In the genomic region with DNA sequence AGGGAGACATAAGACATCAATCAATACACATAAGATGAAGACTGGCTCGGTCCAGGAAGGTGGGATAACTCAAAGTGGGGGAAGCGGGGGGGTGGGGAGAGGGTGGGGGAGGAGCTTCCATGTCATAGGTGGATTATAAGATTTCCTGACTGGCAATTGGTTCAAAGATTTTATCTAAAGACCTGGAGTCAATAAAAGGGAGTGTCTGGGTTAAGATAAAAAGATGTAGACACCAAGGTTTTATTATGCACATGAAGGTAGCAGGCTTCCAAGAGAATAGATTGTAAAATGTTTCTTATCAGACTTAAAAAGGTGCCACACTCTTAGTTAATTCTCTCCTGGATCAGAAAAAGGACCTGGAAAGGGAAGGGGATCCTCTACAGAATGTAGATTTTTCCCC, we compare ENCODE assay signal across 40 cellular contexts.
"Had no signal": no experiment of that assay in that cellular context is flagged by ENCODE, and none has a peak within 500 bp of the region (broad histone marks: within the 10 kb centered on the region; RNA-seq: fewer than 3 reads in every experiment).

No MANE protein-coding gene starts in this region.

- H3K4me1 Mint-ChIP-seq: WTC11 had no signal

- H3K27ac ChIP-seq: adrenal gland, body of pancreas, brain microvascular endothelial cell, breast epithelium, WERI-Rb-1 had no signal

- ATAC-seq: activated CD4-positive, alpha-beta T cell treated with anti-CD3 and anti-CD28 coated beads for 36 hours; activated CD4-positive, CD25-positive, alpha-beta regulatory T cell treated with anti-CD3 and anti-CD28 coated beads, Interleukin-2, amount 50 U/mL, for 24 hours; activated CD8-positive, alpha-beta T cell treated with anti-CD3 and anti-CD28 coated beads, Interleukin-2, amount 10 ng/mL, durations not matched to agents 7 days and 5 days; activated naive CD4-positive, alpha-beta T cell treated with anti-CD3 and anti-CD28 coated beads, Interleukin-2, amount 50 U/mL, for 72 hours; activated T-cell treated with anti-CD3 and anti-CD28 coated beads, Interleukin-2, amount 50 U/mL, for 4 hours; activated T-cell treated with anti-CD3 and anti-CD28 coated beads, Interleukin-2, amount 50 U/mL, for 72 hours; activated T-helper 17 cell treated with anti-CD3 and anti-CD28 coated beads, Interleukin-2, amount 50 U/mL, for 72 hours; body of pancreas; WTC11 had no signal

- DNase-seq: activated CD4-positive, alpha-beta memory T cell treated with anti-CD3 and anti-CD28 coated beads, Interleukin-2, amount 10 ng/mL, durations not matched to agents 7 days and 5 days; activated CD4-positive, alpha-beta T cell treated with anti-CD3 and anti-CD28 coated beads for 1 hour; activated CD4-positive, alpha-beta T cell treated with anti-CD3 and anti-CD28 coated beads for 36 hours; activated CD4-positive, alpha-beta T cell treated with anti-CD3 and anti-CD28 coated beads for 48 hours; activated CD4-positive, alpha-beta T cell treated with anti-CD3 and anti-CD28 coated beads, Interleukin-2, amount 10 ng/mL, durations not matched to agents 7 days and 5 days; activated CD4-positive, alpha-beta T cell treated with anti-CD3 and anti-CD28 coated beads, Interleukin-2, amount 50 U/mL, for 48 hours; activated CD4-positive, CD25-positive, alpha-beta regulatory T cell; activated CD8-positive, alpha-beta memory T cell treated with anti-CD3 and anti-CD28 coated beads for 24 hours; activated CD8-positive, alpha-beta memory T cell treated with anti-CD3 and anti-CD28 coated beads, Interleukin-2, amount 50 U/mL, for 4 hours; activated CD8-positive, alpha-beta T cell treated with anti-CD3 and anti-CD28 coated beads, Interleukin-2, amount 10 ng/mL, durations not matched to agents 7 days and 5 days; activated effector memory CD4-positive, alpha-beta T cell treated with anti-CD3 and anti-CD28 coated beads, Interleukin-2, amount 50 U/mL, for 16 hours; activated gamma-delta T cell treated with Interleukin-2 at 50 U/mL for 16 hours; activated naive CD4-positive, alpha-beta T cell; activated naive CD4-positive, alpha-beta T cell treated with anti-CD3 and anti-CD28 coated beads for 36 hours; activated naive CD4-positive, alpha-beta T cell treated with anti-CD3 and anti-CD28 coated beads, Interleukin-2, amount 50 U/mL, for 16 hours; activated naive CD8-positive, alpha-beta T cell treated with anti-CD3 and anti-CD28 coated beads for 36 hours; activated T-cell treated with anti-CD3 and anti-CD28 coated beads for 4 hours; activated T-cell treated with anti-CD3 and anti-CD28 coated beads, Interleukin-2, amount 50 U/mL, for 1 hour; activated T-cell treated with anti-CD3 and anti-CD28 coated beads, Interleukin-2, amount 50 U/mL, for 4 hours; activated T-cell treated with anti-CD3 and anti-CD28 coated beads, Interleukin-2, amount 50 U/mL, for 72 hours; adrenal gland; amniotic stem cell; aorta; body of pancreas; brain microvascular endothelial cell; central memory CD4-positive, alpha-beta T cell; SW 1271; T-helper 1 cell; T-helper 2 cell; T-helper 9 cell; WERI-Rb-1 had no signal

- H3K4me3 ChIP-seq: adrenal gland, body of pancreas, breast epithelium had no signal

- H3K4me3 Mint-ChIP-seq: activated CD4-positive, alpha-beta memory T cell treated with anti-CD3 and anti-CD28 coated beads, Interleukin-2, amount 10 ng/mL, durations not matched to agents 7 days and 5 days; activated CD4-positive, alpha-beta T cell treated with anti-CD3 and anti-CD28 coated beads for 36 hours; activated CD4-positive, alpha-beta T cell treated with anti-CD3 and anti-CD28 coated beads, Interleukin-2, amount 10 ng/mL, durations not matched to agents 7 days and 5 days; activated CD8-positive, alpha-beta T cell treated with anti-CD3 and anti-CD28 coated beads, Interleukin-2, amount 10 ng/mL, durations not matched to agents 7 days and 5 days; activated naive CD4-positive, alpha-beta T cell treated with anti-CD3 and anti-CD28 coated beads for 36 hours; activated naive CD8-positive, alpha-beta T cell treated with anti-CD3 and anti-CD28 coated beads for 36 hours; activated T-cell treated with anti-CD3 and anti-CD28 coated beads, Interleukin-2, amount 50 U/mL, for 4 hours; activated T-cell treated with anti-CD3 and anti-CD28 coated beads, Interleukin-2, amount 50 U/mL, for 72 hours; activated T-helper 1 cell treated with anti-CD3 and anti-CD28 coated beads, Interleukin-12 subunit alpha, Interleukin-12 subunit beta, Interleukin-2, Interleukin-4 antibody, amounts not matched to agents 30 ng/mL and 10 ng/mL and 1 ng/mL, durations not matched to agents 14 hours and 24 hours and 36 hours; activated T-helper 17 cell treated with anti-CD3 and anti-CD28 coated beads, Interleukin-2, amount 50 U/mL, for 72 hours; T-helper 1 cell treated with Interleukin-12 subunit alpha and Interleukin-12 subunit beta and Interleukin-4 antibody, amounts not matched to agents 30 μg/mL and 1 μg/mL, for 36 hours; T-helper 2 cell treated with Interferon-gamma antibody and Interleukin-4, amounts not matched to agents 5 μg/mL and 100 μg/mL, for 36 hours; WTC11 had no signal

- H3K27ac Mint-ChIP-seq: activated CD4-positive, alpha-beta memory T cell treated with anti-CD3 and anti-CD28 coated beads, Interleukin-2, amount 10 ng/mL, durations not matched to agents 7 days and 5 days; activated CD4-positive, alpha-beta T cell treated with anti-CD3 and anti-CD28 coated beads for 36 hours; activated CD4-positive, alpha-beta T cell treated with anti-CD3 and anti-CD28 coated beads, Interleukin-2, amount 10 ng/mL, durations not matched to agents 7 days and 5 days; activated CD8-positive, alpha-beta T cell treated with anti-CD3 and anti-CD28 coated beads, Interleukin-2, amount 10 ng/mL, durations not matched to agents 7 days and 5 days; activated naive CD4-positive, alpha-beta T cell treated with anti-CD3 and anti-CD28 coated beads for 36 hours; activated naive CD4-positive, alpha-beta T cell treated with anti-CD3 and anti-CD28 coated beads, Interleukin-2, amount 50 U/mL, for 72 hours; activated naive CD8-positive, alpha-beta T cell treated with anti-CD3 and anti-CD28 coated beads for 36 hours; activated T-cell treated with anti-CD3 and anti-CD28 coated beads, Interleukin-2, amount 50 U/mL, for 72 hours; activated T-helper 1 cell treated with anti-CD3 and anti-CD28 coated beads, Interleukin-12 subunit alpha, Interleukin-12 subunit beta, Interleukin-2, Interleukin-4 antibody, amounts not matched to agents 30 ng/mL and 10 ng/mL and 1 ng/mL, durations not matched to agents 14 hours and 24 hours and 36 hours; activated T-helper 17 cell treated with anti-CD3 and anti-CD28 coated beads, Interleukin-2, amount 50 U/mL, for 72 hours; T-helper 1 cell treated with Interleukin-12 subunit alpha and Interleukin-12 subunit beta and Interleukin-4 antibody, amounts not matched to agents 30 μg/mL and 1 μg/mL, for 36 hours; T-helper 2 cell treated with Interferon-gamma antibody and Interleukin-4, amounts not matched to agents 5 μg/mL and 100 μg/mL, for 36 hours; WTC11 had no signal

- H3K27me3 ChIP-seq: adrenal gland, body of pancreas, brain microvascular endothelial cell, breast epithelium had no signal

- H3K9me3 ChIP-seq: adrenal gland, body of pancreas, breast epithelium had no signal

- H3K36me3 ChIP-seq: adrenal gland, brain microvascular endothelial cell, breast epithelium, WERI-Rb-1 had no signal

- H3K36me3 Mint-ChIP-seq: activated naive CD8-positive, alpha-beta T cell treated with anti-CD3 and anti-CD28 coated beads for 36 hours; WTC11 had no signal

- H3K9me3 Mint-ChIP-seq: activated CD4-positive, alpha-beta T cell treated with anti-CD3 and anti-CD28 coated beads, Interleukin-2, amount 10 ng/mL, durations not matched to agents 7 days and 5 days; activated T-cell treated with anti-CD3 and anti-CD28 coated beads, Interleukin-2, amount 50 U/mL, for 4 hours; activated T-helper 1 cell treated with anti-CD3 and anti-CD28 coated beads, Interleukin-12 subunit alpha, Interleukin-12 subunit beta, Interleukin-2, Interleukin-4 antibody, amounts not matched to agents 30 ng/mL and 10 ng/mL and 1 ng/mL, durations not matched to agents 14 hours and 24 hours and 36 hours; T-helper 2 cell treated with Interferon-gamma antibody and Interleukin-4, amounts not matched to agents 5 μg/mL and 100 μg/mL, for 36 hours had no signal

- FAIRE-seq: astrocyte had no signal

- H3K4me1 ChIP-seq: adrenal gland, breast epithelium had no signal

- H3K27me3 Mint-ChIP-seq: activated CD4-positive, alpha-beta memory T cell treated with anti-CD3 and anti-CD28 coated beads, Interleukin-2, amount 10 ng/mL, durations not matched to agents 7 days and 5 days; activated naive CD8-positive, alpha-beta T cell treated with anti-CD3 and anti-CD28 coated beads for 36 hours had no signal
